In genomic region chr9:134623408-134624066, GRCh38 we compare ENCODE assay signal across 18 cellular contexts. TPM values are rescaled to one million over a fixed set of nuclear protein-coding genes. Genes with fewer than 3 reads are reported as not detected.
DNase-seq lines count a peak whose midpoint lies in the region; ATAC-seq and TF ChIP-seq lines count a peak whose summit lies in the region.
"Had no signal": no experiment of that assay in that cellular context is flagged by ENCODE, and none has a peak within 500 bp of the region (broad histone marks: within the 10 kb centered on the region; RNA-seq: fewer than 3 reads in every experiment).

No MANE protein-coding gene starts in this region.

- peak overlapping the region; percentile 97 for H3K27ac ChIP-seq in GM23248
- H3K27ac ChIP-seq: parathyroid adenoma had no signal

- peaks cover 44% of the 10 kb centered on the region for H3F3A ChIP-seq in GM23248 (ENCODE audit: insufficient read depth)

- H2AFZ ChIP-seq in GM23248, result peak overlapping the region; percentile 67
- H2AFZ ChIP-seq: parathyroid adenoma had no signal

- H3K4me3 ChIP-seq in GM23248, result peak overlapping the region; percentile 38; the same call in 1 of the 2 replicates
- no peak overlapping the region for H3K4me3 ChIP-seq in fibroblast of mammary gland (ENCODE audit: control insufficient read depth, low read depth, low read length)
- H3K4me3 ChIP-seq: HAP-1 had no signal

- in situ Hi-C loops in GM23248 (cut with MboI), result no loop called here

- intact Hi-C loops in sciatic nerve (cut with DNase I), result no loop called here

- H4K20me1 ChIP-seq in GM23248 (ENCODE audit: insufficient read depth), result no peaks in the 10 kb centered on the region

- peaks cover 47% of the 10 kb centered on the region for H3K4me1 ChIP-seq in GM23248 (ENCODE audit: insufficient read depth)
- H3K4me1 ChIP-seq: HAP-1, parathyroid adenoma had no signal

- 49 to 51% methylated on average over 23 of the region's 23 CpGs for WGBS in GM23248 (ENCODE audit: low coverage in 1 of 2, low lambda C conversion rate in 2 of 2, missing lambda C conversion rate in 2 of 2), 2 experiments

- TF ChIP-seq CTCF in fibroblast of mammary gland (conservative IDR thresholded peaks at IDR 0.05; ENCODE audit: control insufficient read depth, insufficient read depth, low read depth, low read length), result no peak

- peak overlapping the region; percentile 79 for H3K9ac ChIP-seq in GM23248
- H3K9ac ChIP-seq: parathyroid adenoma had no signal

- H3K9me3 ChIP-seq in GM23248 (ENCODE audit: low read depth), result no peaks in the 10 kb centered on the region
- H3K9me3 ChIP-seq: HAP-1 had no signal

- DNase-seq in AG08395 (ENCODE audit: low spot score) (peak; percentile 60), GM23248 (peak; percentile 93), fibroblast of mammary gland (ENCODE audit: low read depth) (peak; percentile 43), sciatic nerve (ENCODE audit: low spot score) (peak; percentile 41), NK-92 (lab: John Stamatoyannopoulos, UW; ENCODE audit: unreplicated experiment) (no peak), DMS53 (lab: John Stamatoyannopoulos, UW) (no peak)
- DNase-seq: activated CD4-positive, alpha-beta T cell treated with anti-CD3 and anti-CD28 coated beads, Interleukin-2, amount 10 ng/mL, durations not matched to agents 7 days and 5 days; effector CD8-positive, alpha-beta T cell; NCI-H146; NCI-H2171 treated with DMSO at 0.1 percent for 48 hours; SIG-M5; small intestine; stimulated activated CD4-positive, alpha-beta T cell treated with anti-CD3 and anti-CD28 coated beads, Interleukin-4, amount 100 ng/mL, for 4 hours; T-helper 1 cell had no signal

- peak overlapping the region; percentile 59 for H3K4me2 ChIP-seq in GM23248 (ENCODE audit: unreplicated experiment)

- ATAC-seq in sciatic nerve (no peak), GM21825 (IDR thresholded peaks at IDR 0.05; ENCODE audit: unreplicated experiment) (no peak)

- no peaks in the 10 kb centered on the region for H3K36me3 ChIP-seq in GM23248 (ENCODE audit: low read depth)
- H3K36me3 ChIP-seq: HAP-1 had no signal

- H3K79me2 ChIP-seq in GM23248 (ENCODE audit: insufficient read depth), result no peaks in the 10 kb centered on the region
- H3K79me2 ChIP-seq: parathyroid adenoma had no signal

- no peaks in the 10 kb centered on the region for H3K27me3 ChIP-seq in GM23248 (replicated peaks; ENCODE audit: insufficient read depth)

- no peaks in the 10 kb centered on the region for H3K9me2 ChIP-seq in GM23248 (ENCODE audit: insufficient read depth)

RNA-seq across cellular contexts. Expression of gene COL5A1, which starts 18.1 kb away (rescaled TPM):
- total RNA-seq in GM23248 (2014; rRNA removed; shearing (Covaris generic)), result 812 and 897 TPM in 2 replicates
- 206 and 211 TPM in 2 replicates for polyA plus RNA-seq in GM23248 (2016; fragmentation: Nextera tagmentation; extraction: Ambion mirVana)
- total RNA-seq in sciatic nerve, result 79.4 TPM
- total RNA-seq: MCF 10A had no signal

Comparison
In these comparisons a context has a peak if more than half of its experiments do, and no peak if none do; other contexts are left out.
1. DNase-seq: peak in AG08395 (single experiment), GM23248 (single experiment), fibroblast of mammary gland (single experiment) and sciatic nerve (single experiment); none in NK-92 (single experiment) and DMS53 (single experiment).
2. RNA of gene COL5A1, which starts 18.1 kb away (total RNA-seq): 812 to 897 TPM in GM23248; 79.4 TPM in sciatic nerve (single experiment); every median in the first group is over 10 times any median in the second.